8 cellular contexts compared by ENCODE assay signal in the genomic region with DNA sequence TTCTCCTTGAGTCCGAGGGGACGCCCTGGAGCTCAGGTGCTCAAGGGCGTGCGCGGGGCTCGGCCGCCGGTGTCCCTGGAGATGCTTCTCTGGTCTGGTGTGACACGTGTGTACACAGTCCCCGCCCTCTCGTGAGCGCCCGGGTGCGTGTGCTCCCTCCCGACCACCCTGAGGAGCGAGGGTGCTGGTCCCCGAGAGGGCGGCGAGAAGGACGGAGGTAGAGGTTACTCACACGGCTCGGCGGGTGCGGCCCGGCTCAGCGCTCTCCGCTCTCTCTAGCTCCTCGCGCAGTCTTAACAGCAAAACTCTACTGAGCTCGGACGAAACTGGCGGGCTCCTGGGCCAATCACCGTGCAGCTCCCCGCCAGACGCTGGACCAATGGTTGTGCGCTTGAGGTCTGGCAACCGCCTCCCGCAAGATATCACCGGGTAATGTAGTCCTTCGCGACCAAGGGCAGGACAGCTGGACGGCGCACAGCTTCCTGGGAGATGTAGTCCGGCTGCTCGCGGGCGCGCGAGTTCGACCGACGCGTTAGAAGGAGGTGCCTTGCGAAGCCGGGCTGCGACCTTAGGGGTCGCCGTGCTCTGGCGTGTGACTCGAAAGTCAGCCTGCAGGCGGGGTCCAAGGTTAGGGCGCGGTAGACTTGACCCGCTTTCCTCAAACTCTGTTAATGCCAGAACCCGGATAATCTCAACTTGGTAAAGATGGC. TPM values are rescaled to one million over a fixed set of nuclear protein-coding genes. Genes with fewer than 3 reads are reported as not detected.
A peak's percentile ranks its signal among the peaks of the same experiment; 100 is the strongest.
DNase-seq lines count a peak whose midpoint lies in the region; ATAC-seq and TF ChIP-seq lines count a peak whose summit lies in the region.

Gene SLC25A19 (minus strand): TSS at position 312 of the 710 bp plus-strand sequence. CDS start 2,669 bp downstream, outside the sequence.

- CTCF ChIA-PET in RWPE1 (lab: Yijun Ruan, JAX), result interaction anchor here (0.6 to 1.0 kb wide), 3 partner anchors 15 to 1767 kb away, joined by 4 to 5 read pairs (median 5); partner anchors contain the start of gene MIF4GD

- H3K27me3 ChIP-seq in fibroblast of lung (ENCODE audit: control insufficient read depth, insufficient read depth, low read length), result no peaks in the 10 kb centered on the region

- TF ChIP-seq CTCF in LNCaP clone FGC (IDR thresholded peaks at IDR 0.05; ENCODE audit: control insufficient read depth, extremely low read depth, insufficient read depth) (peak; percentile 34; the same call in 1 of the 2 replicates), RWPE1 (conservative IDR thresholded peaks at IDR 0.05; ENCODE audit: low read depth) (0 out of 2 replicates have a peak, but pooled peaks have one; percentile 8), fibroblast of lung (conservative IDR thresholded peaks at IDR 0.05 in 1 of 2, IDR thresholded peaks at IDR 0.05 in 1 of 2; ENCODE audit: low read depth in 1 of 2, low read length in 2 of 2) (peak; percentile 3 to 20)

- H3K27ac ChIP-seq in RWPE1 (peak within 1 kb of the TSS; percentile 92), fibroblast of lung (ENCODE audit: insufficient read depth, low read length) (peak within 1 kb of the TSS; percentile 96)

- no peaks in the 10 kb centered on the region for H4K20me1 ChIP-seq in fibroblast of lung (ENCODE audit: control insufficient read depth, extremely low read depth, insufficient read depth, low read length)

- DNase-seq in ELF-1 (ENCODE audit: low read depth, low spot score) (peak; percentile 99), GOT3 (lab: John Stamatoyannopoulos, UW) (peak; percentile 90), LNCaP clone FGC (ENCODE audit: low read depth) (peak; percentile 96), RWPE1 (ENCODE audit: low spot score) (peak; percentile 100), fibroblast of lung (ENCODE audit: low read depth in 2 of 2) (peak; percentile 98 to 99)
- DNase-seq in naive thymus-derived CD8-positive, alpha-beta T cell, result peak; percentile 86 to 99 (median 96)
- DNase-seq in stimulated activated naive CD4-positive, alpha-beta T cell (lab: John Stamatoyannopoulos, UW), result peak; percentile 89 to 97 (median 96)

- peaks cover 6% of the 10 kb centered on the region for H3K4me1 Mint-ChIP-seq in activated T-helper 17 cell treated with anti-CD3 and anti-CD28 coated beads, Interleukin-2, amount 50 U/mL, for 72 hours
- peaks cover 10 to 24% (median 19%) of the 10 kb centered on the region in 4 donors for H3K4me1 Mint-ChIP-seq in naive thymus-derived CD8-positive, alpha-beta T cell

- H3K36me3 ChIP-seq in fibroblast of lung (ENCODE audit: control insufficient read depth, insufficient read depth, low read length), result peaks cover 4% of the 10 kb centered on the region

- H3K36me3 Mint-ChIP-seq in activated T-helper 17 cell treated with anti-CD3 and anti-CD28 coated beads, Interleukin-2, amount 50 U/mL, for 72 hours (ENCODE audit: low read depth), result peaks cover 55% of the 10 kb centered on the region
- H3K36me3 Mint-ChIP-seq in naive thymus-derived CD8-positive, alpha-beta T cell, result peaks cover 0 to 4% (median 3%) of the 10 kb centered on the region in 3 donors

- no peaks in the 10 kb centered on the region for H3K79me2 ChIP-seq in fibroblast of lung (ENCODE audit: control insufficient read depth, insufficient read depth, low read length)

- H3K27ac Mint-ChIP-seq in activated T-helper 17 cell treated with anti-CD3 and anti-CD28 coated beads, Interleukin-2, amount 50 U/mL, for 72 hours, result peak within 1 kb of the TSS; percentile 99
- peak within 1 kb of the TSS; percentile 98 to 100 (median 100) for H3K27ac Mint-ChIP-seq in naive thymus-derived CD8-positive, alpha-beta T cell

- peak within 1 kb of the TSS; percentile 81 for H3K9ac ChIP-seq in fibroblast of lung (ENCODE audit: insufficient read depth, low read length)

- no peaks in the 10 kb centered on the region for H3K9me3 ChIP-seq in fibroblast of lung (ENCODE audit: control insufficient read depth, insufficient read depth, low read depth, low read length)

- peak; percentile 96 for ATAC-seq in activated T-helper 17 cell treated with anti-CD3 and anti-CD28 coated beads, Interleukin-2, amount 50 U/mL, for 72 hours (replicated peaks)
- ATAC-seq in naive thymus-derived CD8-positive, alpha-beta T cell, result peak; percentile 90 to 92

- H3K4me3 ChIP-seq in LNCaP clone FGC (ENCODE audit: low read depth, low read length) (peak within 1 kb of the TSS; percentile 83), fibroblast of lung (replicated peaks in 1 of 4; ENCODE audit: control extremely low read depth in 1 of 4, insufficient read depth in 1 of 4, low read depth in 3 of 4, low read length in 4 of 4) (peak within 1 kb of the TSS; percentile 83 to 97 (median 92))

- H3K4me3 Mint-ChIP-seq in activated T-helper 17 cell treated with anti-CD3 and anti-CD28 coated beads, Interleukin-2, amount 50 U/mL, for 72 hours, result peak within 1 kb of the TSS; percentile 96
- peak within 1 kb of the TSS; percentile 95 to 100 (median 100) for H3K4me3 Mint-ChIP-seq in naive thymus-derived CD8-positive, alpha-beta T cell

- POLR2A ChIA-PET in RWPE1 (lab: Yijun Ruan, JAX; ENCODE audit: low non-redundant PET), result interaction anchor here (0.7 to 2.3 kb wide), 4 partner anchors 18 to 174 kb away, joined by 4 to 9 read pairs (median 7); partner anchors contain the start of genes GGA3, MIF4GD and MRPS7
- POLR2A ChIA-PET in naive thymus-derived CD8-positive, alpha-beta T cell (lab: Charles Lee), result interaction anchor here (0.5 to 3.3 kb wide), 33 partner anchors 9 to 566 kb away, joined by 3 to 127 read pairs (median 4); partner anchors contain the start of genes GGA3, GRB2, JPT1 and MIF4GD

- H3K9me3 Mint-ChIP-seq in activated T-helper 17 cell treated with anti-CD3 and anti-CD28 coated beads, Interleukin-2, amount 50 U/mL, for 72 hours, result no peaks in the 10 kb centered on the region
- no peaks in the 10 kb centered on the region for H3K9me3 Mint-ChIP-seq in naive thymus-derived CD8-positive, alpha-beta T cell

- H3K4me2 ChIP-seq in fibroblast of lung (ENCODE audit: extremely low read depth, insufficient read depth, low read length), result peak within 1 kb of the TSS; percentile 96

- H3K27me3 Mint-ChIP-seq in activated T-helper 17 cell treated with anti-CD3 and anti-CD28 coated beads, Interleukin-2, amount 50 U/mL, for 72 hours, result no peaks in the 10 kb centered on the region
- no peaks in the 10 kb centered on the region for H3K27me3 Mint-ChIP-seq in naive thymus-derived CD8-positive, alpha-beta T cell

- H2AFZ ChIP-seq in fibroblast of lung (ENCODE audit: low read length), result peak within 1 kb of the TSS; percentile 96

- no peaks in the 10 kb centered on the region for H3K4me1 ChIP-seq in fibroblast of lung (ENCODE audit: control insufficient read depth, extremely low read depth, insufficient read depth, low read length)

RNA-seq across cellular contexts. Expression of gene SLC25A19, which starts in this region (rescaled TPM):
- 100 to 1,000 TPM in 1 of 2 donors, 10 to 100 TPM in 1; 97.4 to 113 TPM for total RNA-seq in activated T-helper 17 cell treated with anti-CD3 and anti-CD28 coated beads, Interleukin-2, amount 50 U/mL, for 72 hours
- 7.4 and 9.7 TPM in 2 replicates for total RNA-seq in fibroblast of lung
- 5.1 and 8.4 TPM in 2 replicates for polyA plus RNA-seq in fibroblast of lung
- 5.9 and 11.8 TPM in 2 replicates for polyA plus RNA-seq in fibroblast of lung (2012)
- polyA minus RNA-seq in fibroblast of lung (ENCODE audit: low replicate concordance), result 24.0 and 26.9 TPM in 2 replicates
- 10 to 100 TPM; 20.5 to 22.5 TPM for total RNA-seq in naive thymus-derived CD8-positive, alpha-beta T cell
- polyA plus RNA-seq in naive thymus-derived CD8-positive, alpha-beta T cell, result 10 to 100 TPM; 11.2 to 15.4 (median 13.3) TPM

Comparison
In these comparisons a context has a peak if more than half of its experiments do, and no peak if none do; other contexts are left out.
1. Peak in every context shown above with its lines: DNase-seq, ATAC-seq, H3K4me3 ChIP-seq and H3K27ac ChIP-seq.